ENCODE assay signal across 8 cellular contexts in the genomic region with DNA sequence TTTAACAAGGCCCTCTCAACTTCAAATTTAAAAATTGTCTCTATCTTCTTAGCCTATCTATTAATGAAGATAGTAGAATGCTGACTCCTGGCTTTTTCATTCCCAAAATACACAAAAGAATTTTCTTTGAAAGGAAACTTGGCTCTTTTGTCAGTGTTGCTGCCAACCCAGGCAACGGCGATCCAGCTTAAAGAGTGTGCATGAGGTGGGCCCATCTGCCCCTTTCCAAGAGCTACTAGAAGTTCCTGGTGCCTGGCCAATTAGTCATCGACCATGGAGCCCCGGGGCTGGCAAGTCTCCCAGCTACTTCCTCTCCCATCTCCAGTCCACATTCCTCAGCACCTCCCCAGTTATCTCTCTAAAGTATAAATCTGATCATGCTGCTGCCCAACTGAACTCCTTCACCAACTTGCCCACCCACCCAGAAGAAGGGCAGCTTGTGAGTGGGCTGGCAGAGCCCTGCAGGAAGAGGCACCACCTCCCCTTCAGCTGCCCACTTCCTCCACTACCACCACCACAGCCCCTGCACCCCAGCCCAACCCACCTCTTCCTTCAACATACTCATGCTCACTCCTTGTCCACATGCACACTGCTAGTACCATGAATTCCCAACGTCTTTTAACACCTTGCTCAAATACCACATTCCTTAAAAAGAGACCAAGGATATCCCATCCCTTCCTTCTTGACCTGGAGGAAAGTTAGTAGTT.
A peak's percentile ranks its signal among the peaks of the same experiment; 100 is the strongest.
DNase-seq lines count a peak whose midpoint lies in the region; ATAC-seq and TF ChIP-seq lines count a peak whose summit lies in the region.

No MANE protein-coding gene starts in this region.

- no peak for TF ChIP-seq CTCF in fibroblast of lung (conservative IDR thresholded peaks at IDR 0.05 in 1 of 2, IDR thresholded peaks at IDR 0.05 in 1 of 2; ENCODE audit: low read depth in 1 of 2, low read length in 2 of 2)

- peaks cover 2% of the 10 kb centered on the region for H3K79me2 ChIP-seq in fibroblast of lung (ENCODE audit: control insufficient read depth, insufficient read depth, low read length)

- H3K27me3 ChIP-seq in fibroblast of lung (ENCODE audit: control insufficient read depth, insufficient read depth, low read length), result no peaks in the 10 kb centered on the region

- H2AFZ ChIP-seq in fibroblast of lung (ENCODE audit: low read length), result no peak overlapping the region

- ATAC-seq in HG03196 (IDR thresholded peaks at IDR 0.05; ENCODE audit: unreplicated experiment), result no peak
- ATAC-seq in HG03354 (IDR thresholded peaks at IDR 0.05; ENCODE audit: poor library complexity, severe bottlenecking, unreplicated experiment), result no peak
- no peak for ATAC-seq in GM19455 (IDR thresholded peaks at IDR 0.05; ENCODE audit: unreplicated experiment)

- DNase-seq in GDM1 (lab: John Stamatoyannopoulos, UW) (peak; percentile 71), RKO (ENCODE audit: low spot score) (peak; percentile 26), fibroblast of lung (ENCODE audit: low read depth in 2 of 2) (peak; percentile 92 to 95), pulmonary artery endothelial cell (ENCODE audit: low read depth, low spot score) (peak; percentile 77), NAMALWA (ENCODE audit: low spot score) (no peak)

- H3K9ac ChIP-seq in fibroblast of lung (ENCODE audit: insufficient read depth, low read length), result no peak overlapping the region

- no peaks in the 10 kb centered on the region for H3K4me1 ChIP-seq in fibroblast of lung (ENCODE audit: control insufficient read depth, extremely low read depth, insufficient read depth, low read length)

- no peak overlapping the region for H3K27ac ChIP-seq in fibroblast of lung (ENCODE audit: insufficient read depth, low read length)

- H3K9me3 ChIP-seq in fibroblast of lung (ENCODE audit: control insufficient read depth, insufficient read depth, low read depth, low read length), result no peaks in the 10 kb centered on the region

- H3K4me3 ChIP-seq in fibroblast of lung (replicated peaks in 1 of 4; ENCODE audit: control extremely low read depth in 1 of 4, insufficient read depth in 1 of 4, low read depth in 3 of 4, low read length in 4 of 4), result no peak overlapping the region

- no peaks in the 10 kb centered on the region for H3K36me3 ChIP-seq in fibroblast of lung (ENCODE audit: control insufficient read depth, insufficient read depth, low read length)

- H4K20me1 ChIP-seq in fibroblast of lung (ENCODE audit: control insufficient read depth, extremely low read depth, insufficient read depth, low read length), result no peaks in the 10 kb centered on the region

- H3K4me2 ChIP-seq in fibroblast of lung (ENCODE audit: extremely low read depth, insufficient read depth, low read length), result no peak overlapping the region
